Comparison of ENCODE assay signal across 12 cellular contexts in the genomic region with DNA sequence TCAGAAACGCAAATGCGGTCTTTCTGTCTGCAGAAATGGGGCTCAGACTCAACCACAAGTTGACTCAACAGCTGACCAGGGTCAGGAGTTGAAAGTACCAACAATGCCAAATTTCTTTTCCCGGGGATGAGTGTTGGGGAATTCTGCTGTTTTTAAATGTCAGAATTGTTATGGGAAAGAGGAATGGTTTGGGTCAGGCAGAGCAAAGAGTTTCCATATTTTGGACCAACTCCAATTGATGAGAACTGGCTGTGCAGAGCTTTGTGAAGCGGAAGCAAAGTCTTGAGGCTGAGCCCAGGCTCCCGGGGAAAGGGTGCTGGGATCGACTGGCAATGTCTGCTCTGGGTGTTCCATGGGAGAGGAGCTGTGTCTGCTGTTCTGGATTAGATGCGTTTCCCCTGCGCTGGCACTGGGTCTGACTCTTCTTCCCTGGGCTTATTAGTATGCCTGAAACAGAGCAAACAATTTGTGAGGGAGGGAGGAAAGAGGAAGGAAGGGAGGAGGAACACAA. TPM values are rescaled to one million over a fixed set of nuclear protein-coding genes. Genes with fewer than 3 reads are reported as not detected.
A peak's percentile ranks its signal among the peaks of the same experiment; 100 is the strongest.
DNase-seq lines count a peak whose midpoint lies in the region; ATAC-seq, FAIRE-seq and TF ChIP-seq lines count a peak whose summit lies in the region.
"Had no signal": no experiment of that assay in that cellular context is flagged by ENCODE, and none has a peak within 500 bp of the region (broad histone marks: within the 10 kb centered on the region; RNA-seq: fewer than 3 reads in every experiment).

No MANE protein-coding gene starts in this region.

- no peaks in the 10 kb centered on the region for H4K20me1 ChIP-seq in GM12878 (ENCODE audit: control insufficient read depth, insufficient read depth)

- 68% methylated on average over 8 of the region's 8 CpGs for WGBS in GM12878 (ENCODE audit: insufficient coverage, insufficient replicate concordance, low lambda C conversion rate, missing lambda C conversion rate)
- 58 to 61% methylated on average over 8 of the region's 8 CpGs for WGBS in testis, 2 donors

- CTCF ChIA-PET in GM12878 (lab: Yijun Ruan, JAX) = interaction anchor here (1.0 to 1.2 kb wide), 2 partner anchors 143 to 167 kb away, joined by 3 to 4 read pairs; no protein-coding TSS in a partner anchor

- TF ChIP-seq POLR2A in GM12878 (IDR thresholded peaks at IDR 0.05; ENCODE audit: low read depth, low read length) (no peak), testis (IDR thresholded peaks at IDR 0.05) (no peak)

- H3K4me1 Mint-ChIP-seq in effector memory CD8-positive, alpha-beta T cell (ENCODE audit: low read depth in 2 of 2) = peaks cover 8 to 15% of the 10 kb centered on the region in 2 donors

- H3K79me2 ChIP-seq in GM12878 (ENCODE audit: control insufficient read depth, insufficient read depth, low read length) = no peaks in the 10 kb centered on the region

- no peak overlapping the region for H2AFZ ChIP-seq in GM12878 (ENCODE audit: control insufficient read depth, low read depth, low read length)

- no peak for TF ChIP-seq RAD21 in GM12878 (IDR thresholded peaks at IDR 0.05; ENCODE audit: insufficient read depth, low read depth, low read length)

- H3K27ac ChIP-seq in GM12878 (ENCODE audit: control insufficient read depth, insufficient read depth) (no peak overlapping the region), testis (peak overlapping the region in 1 of 2 donors; percentile 30)

- peak; percentile 9 for DNase-seq in NCI-H1694 (lab: John Stamatoyannopoulos, UW)
- DNase-seq in NCI-H1694 treated with DMSO at 0.1 percent for 48 hours (lab: John Stamatoyannopoulos, UW) = no peak
- no peak for DNase-seq in GM12878 (ENCODE audit: low read depth, low spot score)
- no peak for DNase-seq in left lobe of liver (ENCODE audit: low spot score)
- DNase-seq in testis = peak; percentile 63
- DNase-seq in stimulated activated naive CD4-positive, alpha-beta T cell (lab: John Stamatoyannopoulos, UW) = no peak
- DNase-seq in stimulated activated CD4-positive, alpha-beta T cell treated with anti-CD3 and anti-CD28 coated beads, Interleukin-4, amount 100 ng/mL, for 1 hour = no peak
- no peak for DNase-seq in effector memory CD8-positive, alpha-beta T cell
- DNase-seq: 8988T; stimulated activated CD8-positive, alpha-beta memory T cell treated with anti-CD3 and anti-CD28 coated beads, Interleukin-4, amount 100 ng/mL, for 48 hours; T-helper 2 cell had no signal

- intact Hi-C loops in GM12878 (cut with micrococcal nuclease; ENCODE audit: unreplicated experiment) (no loop called here), testis (cut with DNase I; ENCODE audit: low total_unique reads) (no loop called here)

- TF ChIP-seq CTCF in GM12878 (IDR thresholded peaks at IDR 0.05 in 2 of 3, conservative IDR thresholded peaks at IDR 0.05 in 1 of 3; ENCODE audit: control insufficient read depth in 2 of 3, extremely low read depth in 1 of 3, insufficient read depth in 1 of 3, low read depth in 3 of 3, low read length in 3 of 3) (no peak), testis (IDR thresholded peaks at IDR 0.05) (no peak)

- H3K36me3 ChIP-seq in GM12878 (ENCODE audit: control insufficient read depth in 2 of 2, insufficient read depth in 2 of 2, low read length in 1 of 2) = no peaks in the 10 kb centered on the region
- no peaks in the 10 kb centered on the region for H3K36me3 ChIP-seq in testis (ENCODE audit: low read depth, missing control alignments)

- TF ChIP-seq EP300 in GM12878 (IDR thresholded peaks at IDR 0.05; ENCODE audit: borderline replicate concordance in 1 of 2, control insufficient read depth in 1 of 2, low read depth in 2 of 2, low read length in 2 of 2) = no peak

- peak overlapping the region in 1 of 2 donors; percentile 17 for H3K27ac Mint-ChIP-seq in effector memory CD8-positive, alpha-beta T cell

- H3K9me3 Mint-ChIP-seq in effector memory CD8-positive, alpha-beta T cell = no peaks in the 10 kb centered on the region

- RAD21 ChIA-PET in GM12878 (lab: Charles Lee; ENCODE audit: unreplicated experiment) = no interaction called here

- SMC1A ChIA-PET in GM12878 (lab: Charles Lee; ENCODE audit: uncharacterized antibody, unreplicated experiment) = no interaction called here

- BruUV-seq in GM12878 (replicated peaks; lab: Mats Ljungman, UMichigan) = no TSS peak

- peaks cover 2% of the 10 kb centered on the region for H3K36me3 Mint-ChIP-seq in effector memory CD8-positive, alpha-beta T cell (ENCODE audit: insufficient read depth)

- no peak for ATAC-seq in GM12878
- peak; percentile 54 for ATAC-seq in left lobe of liver
- no peak for ATAC-seq in effector memory CD8-positive, alpha-beta T cell (replicated peaks)

- H3K4me3 Mint-ChIP-seq in effector memory CD8-positive, alpha-beta T cell = no peak overlapping the region

- no peak overlapping the region for H3K4me2 ChIP-seq in GM12878 (ENCODE audit: control insufficient read depth, insufficient read depth)

- POLR2A ChIA-PET in GM12878 (lab: Charles Lee) = no interaction called here

- H3K9me3 ChIP-seq in GM12878 (replicated peaks; ENCODE audit: control insufficient read depth, insufficient read depth, low read length) = no peaks in the 10 kb centered on the region
- H3K9me3 ChIP-seq in testis = no peaks in the 10 kb centered on the region

- in situ Hi-C loops in GM12878 (cut with MboI) = no loop called here

- FAIRE-seq in GM12878 (lab: Jason Lieb, UNC) = no peak
- FAIRE-seq: bronchial epithelial cell had no signal

- peaks cover 3% of the 10 kb centered on the region; the same call in 1 of the 2 replicates for H3K4me1 ChIP-seq in GM12878 (ENCODE audit: control insufficient read depth, insufficient read depth, low read length)
- no peaks in the 10 kb centered on the region for H3K4me1 ChIP-seq in testis

- no peaks in the 10 kb centered on the region for H3K27me3 Mint-ChIP-seq in effector memory CD8-positive, alpha-beta T cell

- H3K27me3 ChIP-seq in GM12878 (replicated peaks in 1 of 2; ENCODE audit: control insufficient read depth in 2 of 2, insufficient read depth in 2 of 2, low read length in 1 of 2) (no peaks in the 10 kb centered on the region), testis (no peaks in the 10 kb centered on the region)

- H3K4me3 ChIP-seq in GM12878 (no peak overlapping the region), testis (no peak overlapping the region)

- no peak overlapping the region for H3K9ac ChIP-seq in GM12878 (ENCODE audit: control insufficient read depth, insufficient read depth, low read length)

TF ChIP-seq in GM12878, 131 proteins besides CTCF, POLR2A, EP300 and RAD21:
- TF ChIP-seq NR2C1 (IDR thresholded peaks at IDR 0.05) = no peak
- TF ChIP-seq, protein P1, sequence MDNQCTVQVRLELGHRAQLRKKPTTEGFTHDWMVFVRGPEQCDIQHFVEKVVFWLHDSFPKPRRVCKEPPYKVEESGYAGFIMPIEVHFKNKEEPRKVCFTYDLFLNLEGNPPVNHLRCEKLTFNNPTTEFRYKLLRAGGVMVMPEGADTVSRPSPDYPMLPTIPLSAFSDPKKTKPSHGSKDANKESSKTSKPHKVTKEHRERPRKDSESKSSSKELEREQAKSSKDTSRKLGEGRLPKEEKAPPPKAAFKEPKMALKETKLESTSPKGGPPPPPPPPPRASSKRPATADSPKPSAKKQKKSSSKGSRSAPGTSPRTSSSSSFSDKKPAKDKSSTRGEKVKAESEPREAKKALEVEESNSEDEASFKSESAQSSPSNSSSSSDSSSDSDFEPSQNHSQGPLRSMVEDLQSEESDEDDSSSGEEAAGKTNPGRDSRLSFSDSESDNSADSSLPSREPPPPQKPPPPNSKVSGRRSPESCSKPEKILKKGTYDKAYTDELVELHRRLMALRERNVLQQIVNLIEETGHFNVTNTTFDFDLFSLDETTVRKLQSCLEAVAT (IDR thresholded peaks at IDR 0.05) = peak; percentile 84

RNA-seq across cellular contexts. Expression of a gene that starts 36.2 kb away (rescaled TPM):
- total RNA-seq in GM12878 (2013; cell fraction: nucleolus; rRNA removed) = 7.3 and 8.2 TPM in 2 replicates
- total RNA-seq in GM12878 (2014; rRNA removed) (81.6 and 96.5 TPM in 2 replicates), GM12878 (2014; rRNA removed; fragmentation: Illumina TruSeq; extraction: Trizol) (70.2 and 70.4 TPM in 2 replicates), GM12878 (2021) (119 and 126 TPM in 2 replicates), left lobe of liver (65.3 TPM), testis (100 to 1,000 TPM in 1 of 2 donors, 10 to 100 TPM in 1; 92.4 to 141 TPM)
- polyA plus RNA-seq in GM12878 (2011; ENCODE audit: low read depth) = 46.7 TPM
- polyA plus RNA-seq in GM12878 (2011; rRNA removed) (176 and 233 TPM in 2 replicates), GM12878 (2014; fragmentation: Illumina TruSeq; extraction: Trizol) (101 and 102 TPM in 2 replicates), GM12878 (2014; fragmentation: Nextera tagmentation; extraction: Ambion mirVana) (100 to 1,000 TPM; 330 to 350 TPM), GM12878 (2014; rRNA removed) (144 and 180 TPM in 2 replicates), GM12878 (2016; fragmentation: Nextera tagmentation; extraction: Ambion mirVana) (100 to 1,000 TPM; 221 to 285 TPM), testis (ENCODE audit: insufficient read depth, low read depth, low replicate concordance) (95.6 TPM)
- polyA plus RNA-seq in GM12878 (2011; cell fraction: cytosol; rRNA removed) = 244 and 280 TPM in 2 replicates
- 135 and 140 TPM in 2 replicates for polyA plus RNA-seq in GM12878 (2011; cell fraction: nucleus; rRNA removed)
- polyA plus RNA-seq in GM12878 (2012) = 139 and 155 TPM in 2 replicates
- polyA minus RNA-seq in GM12878 (2011; rRNA and poly(A)+ RNA removed) = 180 and 183 TPM in 2 replicates
- polyA minus RNA-seq in GM12878 (2011; cell fraction: cytosol; rRNA and poly(A)+ RNA removed) = 34.3 and 55.5 TPM in 2 replicates
- polyA minus RNA-seq in GM12878 (2011; cell fraction: nucleus; rRNA and poly(A)+ RNA removed) = 20.3 and 27.4 TPM in 2 replicates

RNA-seq across cellular contexts. Expression of a gene that starts 57.4 kb away (rescaled TPM):
- total RNA-seq in GM12878 (2013; cell fraction: nucleolus; rRNA removed) = 209 and 215 TPM in 2 replicates
- total RNA-seq in GM12878 (2014; rRNA removed) (185 and 216 TPM in 2 replicates), GM12878 (2014; rRNA removed; fragmentation: Illumina TruSeq; extraction: Trizol) (82.8 and 83.1 TPM in 2 replicates), GM12878 (2021) (497 and 525 TPM in 2 replicates), left lobe of liver (204 TPM), testis (100 to 1,000 TPM; 141 to 146 TPM)
- polyA plus RNA-seq in GM12878 (2011; ENCODE audit: low read depth) = 79.9 TPM
- polyA plus RNA-seq in GM12878 (2011; rRNA removed) (42.4 and 98.6 TPM in 2 replicates), GM12878 (2014; fragmentation: Illumina TruSeq; extraction: Trizol) (123 and 125 TPM in 2 replicates), GM12878 (2014; fragmentation: Nextera tagmentation; extraction: Ambion mirVana) (1 to 10 TPM; 5.1 to 8.1 TPM), GM12878 (2014; rRNA removed) (165 and 198 TPM in 2 replicates), GM12878 (2016; fragmentation: Nextera tagmentation; extraction: Ambion mirVana) (100 to 1,000 TPM; 228 to 236 TPM), testis (ENCODE audit: insufficient read depth, low read depth, low replicate concordance) (129 TPM)
- polyA plus RNA-seq in GM12878 (2011; cell fraction: cytosol; rRNA removed) = 51.0 and 59.8 TPM in 2 replicates
- polyA plus RNA-seq in GM12878 (2011; cell fraction: nucleus; rRNA removed) = 91.7 and 127 TPM in 2 replicates
- 154 and 166 TPM in 2 replicates for polyA plus RNA-seq in GM12878 (2012)
- 168 and 298 TPM in 2 replicates for polyA minus RNA-seq in GM12878 (2011; rRNA and poly(A)+ RNA removed)
- polyA minus RNA-seq in GM12878 (2011; cell fraction: cytosol; rRNA and poly(A)+ RNA removed) = 91.7 and 100 TPM in 2 replicates
- 54.6 and 83.0 TPM in 2 replicates for polyA minus RNA-seq in GM12878 (2011; cell fraction: nucleus; rRNA and poly(A)+ RNA removed)

Comparison
In these comparisons a context has a peak if more than half of its experiments do, and no peak if none do; other contexts are left out.
1. DNase-seq: peak in NCI-H1694 (single experiment) and testis (single experiment); none in NCI-H1694 treated with DMSO at 0.1 percent for 48 hours (single experiment), GM12878 (single experiment), left lobe of liver (single experiment), stimulated activated naive CD4-positive, alpha-beta T cell (0 of 6), stimulated activated CD4-positive, alpha-beta T cell treated with anti-CD3 and anti-CD28 coated beads, Interleukin-4, amount 100 ng/mL, for 1 hour (single experiment) and effector memory CD8-positive, alpha-beta T cell (0 of 3).